ENCODE assay signal across 12 cellular contexts in the genomic region with DNA sequence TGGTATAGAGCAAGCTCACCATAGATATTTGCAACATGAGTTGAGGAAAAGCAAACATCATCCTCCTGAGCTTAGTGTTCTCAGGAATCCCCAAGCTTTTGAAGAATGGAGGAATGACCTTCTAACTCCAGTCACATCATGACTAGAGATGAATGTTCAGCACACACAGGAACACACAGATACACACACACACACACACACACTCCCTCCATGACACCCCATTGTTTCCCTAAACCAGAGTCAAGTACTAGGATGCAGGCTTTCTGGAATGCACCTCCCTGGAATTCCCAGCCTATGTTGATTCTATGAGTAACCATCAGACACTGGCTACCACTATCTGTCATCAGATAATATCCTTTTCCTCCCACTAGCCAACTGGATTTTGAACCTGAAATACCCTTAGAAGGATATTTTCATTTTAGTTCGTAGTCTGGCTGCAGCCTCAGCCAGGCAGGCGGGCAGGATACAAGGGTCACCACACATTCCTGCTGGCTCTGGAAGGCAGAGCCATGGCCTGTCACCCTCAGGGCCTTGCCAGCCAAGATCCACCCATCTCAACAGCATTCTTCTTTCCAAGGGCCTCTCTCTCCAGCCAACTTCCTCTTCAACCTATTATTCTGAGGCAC.
A peak's percentile ranks its signal among the peaks of the same experiment; 100 is the strongest.
DNase-seq lines count a peak whose midpoint lies in the region; TF ChIP-seq lines count a peak whose summit lies in the region.
"Had no signal": no experiment of that assay in that cellular context is flagged by ENCODE, and none has a peak within 500 bp of the region (broad histone marks: within the 10 kb centered on the region; RNA-seq: fewer than 3 reads in every experiment).

No MANE protein-coding gene starts in this region.

- peak; percentile 44 for DNase-seq in Ammon's horn (ENCODE audit: low spot score)
- peak; percentile 88 for DNase-seq in epithelial cell of proximal tubule (ENCODE audit: low read depth)
- DNase-seq in mucosa of gallbladder (ENCODE audit: low spot score), result peak; percentile 70
- DNase-seq in activated naive CD4-positive, alpha-beta T cell treated with anti-CD3 and anti-CD28 coated beads for 36 hours, result no peak
- DNase-seq in stimulated activated CD4-positive, alpha-beta T cell treated with anti-CD3 and anti-CD28 coated beads, Interleukin-2, amount 100 ng/mL, for 48 hours, result no peak
- DNase-seq in activated T-cell treated with anti-CD3 and anti-CD28 coated beads, Interleukin-2, amount 50 U/mL, for 1 hour, result no peak
- DNase-seq in OCI-LY7 (ENCODE audit: low spot score), result no peak
- DNase-seq: activated T-cell treated with anti-CD3 and anti-CD28 coated beads, Interleukin-2, amount 50 U/mL, for 4 hours; dorsolateral prefrontal cortex; NCI-H1930; T-helper 2 cell had no signal

- POLR2A ChIA-PET in OCI-LY7 (lab: Charles Lee), result no interaction called here

- no peaks in the 10 kb centered on the region for H3K27me3 Mint-ChIP-seq in activated naive CD4-positive, alpha-beta T cell treated with anti-CD3 and anti-CD28 coated beads for 36 hours (ENCODE audit: low read depth)

- H3K79me2 ChIP-seq in OCI-LY7 (ENCODE audit: insufficient read depth, low read depth, low read length), result no peaks in the 10 kb centered on the region

- H4K20me1 ChIP-seq in OCI-LY7 (ENCODE audit: insufficient read depth, low read length), result no peaks in the 10 kb centered on the region

- no peaks in the 10 kb centered on the region for H3K4me1 ChIP-seq in OCI-LY7 (ENCODE audit: insufficient read depth, low read length, poor library complexity, severe bottlenecking)

- H3K4me3 Mint-ChIP-seq in activated naive CD4-positive, alpha-beta T cell treated with anti-CD3 and anti-CD28 coated beads for 36 hours, result no peak overlapping the region
- H3K4me3 Mint-ChIP-seq: activated T-cell treated with anti-CD3 and anti-CD28 coated beads, Interleukin-2, amount 50 U/mL, for 4 hours had no signal

- H3K36me3 ChIP-seq in OCI-LY7 (ENCODE audit: insufficient read depth, low read length), result no peaks in the 10 kb centered on the region

- no peak overlapping the region for H3K4me2 ChIP-seq in OCI-LY7 (ENCODE audit: low read length)

- no peak overlapping the region for H2AFZ ChIP-seq in OCI-LY7 (ENCODE audit: low read length)

- H3K9me3 Mint-ChIP-seq in activated naive CD4-positive, alpha-beta T cell treated with anti-CD3 and anti-CD28 coated beads for 36 hours, result no peaks in the 10 kb centered on the region
- H3K9me3 Mint-ChIP-seq: activated T-cell treated with anti-CD3 and anti-CD28 coated beads, Interleukin-2, amount 50 U/mL, for 4 hours had no signal

- TF ChIP-seq CTCF in epithelial cell of proximal tubule (conservative IDR thresholded peaks at IDR 0.05; ENCODE audit: low read depth, low read length), result no peak
- no peak for TF ChIP-seq CTCF in OCI-LY7 (conservative IDR thresholded peaks at IDR 0.05; ENCODE audit: low read length)

- BruUV-seq in OCI-LY7 (replicated peaks; lab: Mats Ljungman, UMichigan), result no TSS peak

- H3K4me3 ChIP-seq in epithelial cell of proximal tubule (ENCODE audit: low read depth, low read length) (no peak overlapping the region), OCI-LY7 (ENCODE audit: low read depth, low read length, poor library complexity, severe bottlenecking) (no peak overlapping the region)
- H3K4me3 ChIP-seq: dorsolateral prefrontal cortex had no signal

- H3K36me3 Mint-ChIP-seq in activated naive CD4-positive, alpha-beta T cell treated with anti-CD3 and anti-CD28 coated beads for 36 hours (ENCODE audit: low read depth), result no peaks in the 10 kb centered on the region

- intact Hi-C loops in activated naive CD4-positive, alpha-beta T cell treated with anti-CD3 and anti-CD28 coated beads for 36 hours (cut with micrococcal nuclease), result no loop called here
- intact Hi-C loops in OCI-LY7 (cut with micrococcal nuclease; ENCODE audit: unreplicated experiment), result no loop called here

- H3K9me3 ChIP-seq in OCI-LY7 (ENCODE audit: low read length), result no peaks in the 10 kb centered on the region

- H3K27ac Mint-ChIP-seq in activated naive CD4-positive, alpha-beta T cell treated with anti-CD3 and anti-CD28 coated beads for 36 hours, result no peak overlapping the region

- CTCF ChIA-PET in activated naive CD4-positive, alpha-beta T cell treated with anti-CD3 and anti-CD28 coated beads for 36 hours (lab: Charles Lee), result interaction anchor here (1.3 kb wide), 1 partner anchor 9 kb away, joined by 3 read pairs; no protein-coding TSS in a partner anchor
- CTCF ChIA-PET in OCI-LY7 (lab: Charles Lee; ENCODE audit: unreplicated experiment), result interaction anchor here (0.6 to 0.9 kb wide), 2 partner anchors 14 to 425 kb away, joined by 3 read pairs; no protein-coding TSS in a partner anchor

- peaks cover 41% of the 10 kb centered on the region for H3K4me1 Mint-ChIP-seq in activated naive CD4-positive, alpha-beta T cell treated with anti-CD3 and anti-CD28 coated beads for 36 hours (ENCODE audit: low read depth)

- H3K9me2 ChIP-seq in OCI-LY7 (ENCODE audit: insufficient read depth, low read length), result no peaks in the 10 kb centered on the region

- no peak overlapping the region for H3K27ac ChIP-seq in OCI-LY7 (ENCODE audit: low read depth, low read length, poor library complexity, severe bottlenecking)
- H3K27ac ChIP-seq: dorsolateral prefrontal cortex had no signal

TF ChIP-seq in PFSK-1, 5 proteins besides CTCF, POLR2A, EP300 and RAD21:
- no peak for TF ChIP-seq TAF1 (IDR thresholded peaks at IDR 0.05; ENCODE audit: borderline replicate concordance, insufficient read depth, low read length)
- TF ChIP-seq FOXP2 (optimal IDR thresholded peaks at IDR 0.05; ENCODE audit: borderline replicate concordance, extremely low read depth, extremely low read length, insufficient read depth), result no peak
- no peak for TF ChIP-seq POLR2AphosphoS5 (IDR thresholded peaks at IDR 0.05; ENCODE audit: low read depth, low read length)
- peak; percentile 58; the same call in 1 of the 2 replicates for TF ChIP-seq SIN3A (IDR thresholded peaks at IDR 0.05; ENCODE audit: borderline replicate concordance, insufficient read depth, low read length)
- TF ChIP-seq, protein P1, sequence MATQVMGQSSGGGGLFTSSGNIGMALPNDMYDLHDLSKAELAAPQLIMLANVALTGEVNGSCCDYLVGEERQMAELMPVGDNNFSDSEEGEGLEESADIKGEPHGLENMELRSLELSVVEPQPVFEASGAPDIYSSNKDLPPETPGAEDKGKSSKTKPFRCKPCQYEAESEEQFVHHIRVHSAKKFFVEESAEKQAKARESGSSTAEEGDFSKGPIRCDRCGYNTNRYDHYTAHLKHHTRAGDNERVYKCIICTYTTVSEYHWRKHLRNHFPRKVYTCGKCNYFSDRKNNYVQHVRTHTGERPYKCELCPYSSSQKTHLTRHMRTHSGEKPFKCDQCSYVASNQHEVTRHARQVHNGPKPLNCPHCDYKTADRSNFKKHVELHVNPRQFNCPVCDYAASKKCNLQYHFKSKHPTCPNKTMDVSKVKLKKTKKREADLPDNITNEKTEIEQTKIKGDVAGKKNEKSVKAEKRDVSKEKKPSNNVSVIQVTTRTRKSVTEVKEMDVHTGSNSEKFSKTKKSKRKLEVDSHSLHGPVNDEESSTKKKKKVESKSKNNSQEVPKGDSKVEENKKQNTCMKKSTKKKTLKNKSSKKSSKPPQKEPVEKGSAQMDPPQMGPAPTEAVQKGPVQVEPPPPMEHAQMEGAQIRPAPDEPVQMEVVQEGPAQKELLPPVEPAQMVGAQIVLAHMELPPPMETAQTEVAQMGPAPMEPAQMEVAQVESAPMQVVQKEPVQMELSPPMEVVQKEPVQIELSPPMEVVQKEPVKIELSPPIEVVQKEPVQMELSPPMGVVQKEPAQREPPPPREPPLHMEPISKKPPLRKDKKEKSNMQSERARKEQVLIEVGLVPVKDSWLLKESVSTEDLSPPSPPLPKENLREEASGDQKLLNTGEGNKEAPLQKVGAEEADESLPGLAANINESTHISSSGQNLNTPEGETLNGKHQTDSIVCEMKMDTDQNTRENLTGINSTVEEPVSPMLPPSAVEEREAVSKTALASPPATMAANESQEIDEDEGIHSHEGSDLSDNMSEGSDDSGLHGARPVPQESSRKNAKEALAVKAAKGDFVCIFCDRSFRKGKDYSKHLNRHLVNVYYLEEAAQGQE (IDR thresholded peaks at IDR 0.05; ENCODE audit: insufficient read depth in 1 of 2, low read depth in 2 of 2, low read length in 2 of 2), result 0 out of 4 replicates have a peak, but pooled peaks of 1 of the 2 experiments have one; percentile 22
TF ChIP-seq in PFSK-1: peak in this region for 2.

Comparison
In these comparisons a context has a peak if more than half of its experiments do, and no peak if none do; other contexts are left out.
1. DNase-seq: peak in Ammon's horn (single experiment), epithelial cell of proximal tubule (single experiment) and mucosa of gallbladder (single experiment); none in activated naive CD4-positive, alpha-beta T cell treated with anti-CD3 and anti-CD28 coated beads for 36 hours (single experiment), stimulated activated CD4-positive, alpha-beta T cell treated with anti-CD3 and anti-CD28 coated beads, Interleukin-2, amount 100 ng/mL, for 48 hours (0 of 2), activated T-cell treated with anti-CD3 and anti-CD28 coated beads, Interleukin-2, amount 50 U/mL, for 1 hour (single experiment) and OCI-LY7 (single experiment).